ENCODE assay signal across 8 cellular contexts in genomic region chr1:206986402-206986801, GRCh38.
"Had no signal": no experiment of that assay in that cellular context is flagged by ENCODE, and none has a peak within 500 bp of the region (broad histone marks: within the 10 kb centered on the region; RNA-seq: fewer than 3 reads in every experiment).

No MANE protein-coding gene starts in this region.

- ATAC-seq: GM12878 had no signal

- H3K4me3 ChIP-seq: GM12878 had no signal

- DNase-seq: GDM1, GF-D8 had no signal

- FAIRE-seq: G401.6, GM12878, GM12891, GM12892, GM18507, GM19239 had no signal
